ENCODE assay signal across 8 cellular contexts in the genomic region with DNA sequence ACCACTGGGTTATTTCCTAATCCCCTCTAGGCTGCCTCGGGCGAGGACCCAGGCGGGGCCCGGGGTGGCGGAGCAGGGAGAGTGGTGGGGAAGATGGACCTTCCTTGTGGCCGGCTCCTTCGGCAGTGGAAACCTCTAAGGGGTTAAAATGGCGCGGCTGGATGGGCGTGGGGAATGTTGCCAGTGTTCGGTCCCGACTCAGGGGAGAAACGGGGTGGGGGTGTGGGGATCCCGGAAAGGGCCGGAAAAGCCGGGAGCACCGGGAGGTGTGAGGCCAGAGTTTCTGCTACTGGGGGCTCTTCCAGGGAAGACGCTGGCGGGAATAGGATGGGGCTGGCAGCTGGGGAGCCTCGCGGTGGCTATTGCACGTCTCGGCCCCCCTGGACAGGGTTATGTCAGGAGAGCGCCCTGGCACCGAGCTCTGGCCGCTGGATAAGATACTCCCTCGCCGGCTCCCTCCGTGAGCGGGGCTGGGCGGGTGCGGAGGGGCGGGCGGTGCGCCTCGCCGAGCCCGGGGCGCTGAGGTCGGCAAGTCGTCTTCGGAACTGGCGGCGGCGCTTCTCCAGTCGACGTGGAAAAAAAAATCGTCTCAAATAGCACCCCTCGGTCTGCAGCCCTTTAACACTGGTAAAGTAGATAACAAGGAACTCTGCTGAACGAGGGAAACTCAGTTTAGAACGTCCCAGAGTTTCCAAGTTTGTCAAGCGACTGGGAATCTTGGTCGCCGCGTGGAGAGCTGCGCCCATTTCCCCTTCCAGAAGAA.
DNase-seq lines count a peak whose midpoint lies in the region; ATAC-seq and TF ChIP-seq lines count a peak whose summit lies in the region.

No MANE protein-coding gene starts in this region.

- H3K4me1 Mint-ChIP-seq in activated T-cell treated with anti-CD3 and anti-CD28 coated beads, Interleukin-2, amount 50 U/mL, for 24 hours (ENCODE audit: low read depth): peaks cover 69% of the 10 kb centered on the region

- H3K27ac Mint-ChIP-seq in activated T-cell treated with anti-CD3 and anti-CD28 coated beads, Interleukin-2, amount 50 U/mL, for 24 hours: no peak overlapping the region

- H3K79me2 ChIP-seq in osteoblast (ENCODE audit: insufficient read depth, low read length): peaks cover 11% of the 10 kb centered on the region

- no peaks in the 10 kb centered on the region for H3K27me3 ChIP-seq in osteoblast (ENCODE audit: insufficient read depth, low read length)

- DNase-seq in AG10803 (ENCODE audit: low read depth): peak; percentile 59
- DNase-seq in activated T-cell treated with anti-CD3 and anti-CD28 coated beads, Interleukin-2, amount 50 U/mL, for 24 hours: peak; percentile 55
- DNase-seq in foreskin fibroblast: peak; percentile 23 to 65
- DNase-seq in osteoblast (ENCODE audit: insufficient read length, low spot score, missing footprints): peak; percentile 95

- peaks cover 84% of the 10 kb centered on the region for H3K27me3 Mint-ChIP-seq in activated T-cell treated with anti-CD3 and anti-CD28 coated beads, Interleukin-2, amount 50 U/mL, for 24 hours

- no peaks in the 10 kb centered on the region for H4K20me1 ChIP-seq in osteoblast (ENCODE audit: insufficient read depth, low read length)

- H3K4me3 ChIP-seq in AG10803 (ENCODE audit: low read length): peak overlapping the region; percentile 62
- H3K4me3 ChIP-seq in foreskin fibroblast (ENCODE audit: low read depth in 1 of 2, low read length in 2 of 2): peak overlapping the region; percentile 44 to 52
- H3K4me3 ChIP-seq in osteoblast (ENCODE audit: insufficient read depth, low read length): peak overlapping the region; percentile 84

- no peak for TF ChIP-seq EP300 in Ishikawa (IDR thresholded peaks at IDR 0.05; ENCODE audit: borderline replicate concordance)

- no peak for TF ChIP-seq RAD21 in Ishikawa (IDR thresholded peaks at IDR 0.05; ENCODE audit: low read depth)

- TF ChIP-seq CTCF in AG10803 (conservative IDR thresholded peaks at IDR 0.05; ENCODE audit: low read length) (no peak), foreskin fibroblast (IDR thresholded peaks at IDR 0.05; ENCODE audit: low read depth, low read length) (no peak), osteoblast (IDR thresholded peaks at IDR 0.05; ENCODE audit: extremely low read depth, low read depth, low read length) (no peak)

- peak overlapping the region; percentile 92 for H3K27ac ChIP-seq in osteoblast (ENCODE audit: low read depth, low read length)

- H3K36me3 Mint-ChIP-seq in activated T-cell treated with anti-CD3 and anti-CD28 coated beads, Interleukin-2, amount 50 U/mL, for 24 hours (ENCODE audit: low read depth): peaks cover 5% of the 10 kb centered on the region

- H3K4me3 Mint-ChIP-seq in activated T-cell treated with anti-CD3 and anti-CD28 coated beads, Interleukin-2, amount 50 U/mL, for 24 hours: peak overlapping the region; percentile 66

- peak overlapping the region; percentile 98 for H3K4me2 ChIP-seq in osteoblast (ENCODE audit: insufficient read depth, low read length)

- no peak for ATAC-seq in GM21381 (IDR thresholded peaks at IDR 0.05; ENCODE audit: unreplicated experiment)
- ATAC-seq in GM18517 (IDR thresholded peaks at IDR 0.05; ENCODE audit: unreplicated experiment): no peak
- ATAC-seq in GM21529 (IDR thresholded peaks at IDR 0.05; ENCODE audit: unreplicated experiment): no peak

- no peaks in the 10 kb centered on the region for H3K9me3 Mint-ChIP-seq in activated T-cell treated with anti-CD3 and anti-CD28 coated beads, Interleukin-2, amount 50 U/mL, for 24 hours

- no peaks in the 10 kb centered on the region for H3K36me3 ChIP-seq in osteoblast (ENCODE audit: insufficient read depth, low read length)

- peak overlapping the region; percentile 92 for H2AFZ ChIP-seq in osteoblast (ENCODE audit: low read length)

- peaks cover 19% of the 10 kb centered on the region for H3K4me1 ChIP-seq in osteoblast (ENCODE audit: insufficient read depth, low read length)

- H3K9me3 ChIP-seq in osteoblast (ENCODE audit: low read depth, low read length): no peaks in the 10 kb centered on the region

TF ChIP-seq in Ishikawa, 13 proteins besides CTCF, POLR2A, EP300 and RAD21:
- TF ChIP-seq, protein P1, sequence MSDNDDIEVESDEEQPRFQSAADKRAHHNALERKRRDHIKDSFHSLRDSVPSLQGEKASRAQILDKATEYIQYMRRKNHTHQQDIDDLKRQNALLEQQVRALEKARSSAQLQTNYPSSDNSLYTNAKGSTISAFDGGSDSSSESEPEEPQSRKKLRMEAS (IDR thresholded peaks at IDR 0.05): peak; percentile 72
- TF ChIP-seq ZBTB7A (IDR thresholded peaks at IDR 0.05; ENCODE audit: low read depth): no peak
- 0 out of 2 replicates have a peak, but pooled peaks have one; percentile 46 for TF ChIP-seq TAF1 (IDR thresholded peaks at IDR 0.05; ENCODE audit: low read depth)
TF ChIP-seq in Ishikawa: peak in this region for 2.

Comparison
In these comparisons a context has a peak if more than half of its experiments do, and no peak if none do; other contexts are left out.
1. DNase-seq: peak in every context shown above with its lines; median percentile 95 in osteoblast; 59 in AG10803; 55 in activated T-cell treated with anti-CD3 and anti-CD28 coated beads, Interleukin-2, amount 50 U/mL, for 24 hours; 44 in foreskin fibroblast.